1 cellular context compared by ENCODE assay signal in genomic region chr6:17423018-17423417, GRCh38.
TF ChIP-seq lines count a peak whose summit lies in the region.

No MANE protein-coding gene starts in this region.

TF ChIP-seq in GM23338, 12 proteins besides CTCF, POLR2A, EP300 and RAD21 (continued from another document):
- TF ChIP-seq REST (IDR thresholded peaks at IDR 0.05; ENCODE audit: unreplicated experiment) (no peak), ZNF331 (CRISPR knock-in tag; IDR thresholded peaks at IDR 0.05; ENCODE audit: low read depth) (no peak), STAT1 (IDR thresholded peaks at IDR 0.05; ENCODE audit: unreplicated experiment) (no peak), CREB1 (CRISPR knock-in tag; IDR thresholded peaks at IDR 0.05; ENCODE audit: low read depth) (no peak), ZNF114 (CRISPR knock-in tag; IDR thresholded peaks at IDR 0.05) (no peak), ZNF462 (CRISPR knock-in tag; IDR thresholded peaks at IDR 0.05) (no peak), NANOG (IDR thresholded peaks at IDR 0.05; ENCODE audit: borderline replicate concordance) (no peak), EZH2phosphoT487 (IDR thresholded peaks at IDR 0.05; ENCODE audit: unreplicated experiment) (no peak)
